1 cellular context compared by ENCODE assay signal in the genomic region with DNA sequence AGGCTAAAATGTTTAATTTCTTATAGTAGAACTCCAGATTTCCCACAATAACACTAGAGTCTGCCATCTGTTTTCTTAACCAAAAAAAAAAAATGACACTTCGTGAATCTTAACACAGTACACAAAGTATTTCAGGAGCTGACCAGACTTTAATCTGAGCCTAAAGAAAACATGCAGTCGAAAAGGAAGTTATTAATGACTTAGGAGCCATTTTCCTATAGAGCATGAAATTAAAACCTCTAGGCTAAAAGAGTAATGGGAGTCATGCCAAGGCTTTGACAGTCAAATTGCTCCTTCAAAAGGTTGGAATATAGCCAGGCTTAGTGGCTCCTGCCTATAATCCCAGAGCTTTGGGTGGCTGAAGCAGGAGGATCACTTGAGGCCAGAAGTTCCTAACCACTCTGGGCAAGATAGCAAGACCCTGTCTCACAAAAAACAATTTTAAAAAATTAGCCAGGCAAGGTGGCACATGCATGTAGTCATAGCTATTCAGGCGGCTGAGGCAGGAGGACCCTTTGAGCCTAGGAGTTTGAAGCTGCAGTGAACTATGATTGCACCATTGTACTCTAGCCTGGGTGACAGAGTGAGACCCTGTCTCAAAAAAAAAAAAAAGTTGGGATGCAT.
TF ChIP-seq lines count a peak whose summit lies in the region.

No MANE protein-coding gene starts in this region.

TF ChIP-seq in HEK293, 187 proteins besides CTCF, POLR2A, EP300 and RAD21 (continued from another document and continues in another):
- TF ChIP-seq ZXDB (tag by site-specific recombination; IDR thresholded peaks at IDR 0.05) (peak; percentile 66; the same call in 1 of the 2 replicates), ZNF398 (tag by site-specific recombination; IDR thresholded peaks at IDR 0.05) (0 out of 2 replicates have a peak, but pooled peaks have one; percentile 23), ZBTB6 (tag by site-specific recombination; IDR thresholded peaks at IDR 0.05) (peak; percentile 57), ZNF433 (tag by site-specific recombination; IDR thresholded peaks at IDR 0.05; ENCODE audit: low read depth) (no peak), OSR2 (tag by site-specific recombination; IDR thresholded peaks at IDR 0.05) (peak; percentile 99), BCL11A (tag by site-specific recombination; IDR thresholded peaks at IDR 0.05; ENCODE audit: low read depth) (peak; percentile 61; the same call in 1 of the 2 replicates), ZNF155 (tag by site-specific recombination; IDR thresholded peaks at IDR 0.05) (no peak), ZNF843 (tag by site-specific recombination; IDR thresholded peaks at IDR 0.05) (peak; percentile 91), MYNN (tag by site-specific recombination; IDR thresholded peaks at IDR 0.05; ENCODE audit: borderline replicate concordance) (no peak), SCRT2 (tag by site-specific recombination; IDR thresholded peaks at IDR 0.05) (0 out of 2 replicates have a peak, but pooled peaks have one; percentile 3), FEZF1 (tag by site-specific recombination; IDR thresholded peaks at IDR 0.05) (peak; percentile 93), ZNF660 (tag by site-specific recombination; IDR thresholded peaks at IDR 0.05) (peak; percentile 76; the same call in 1 of the 2 replicates), ZSCAN30 (tag by site-specific recombination; IDR thresholded peaks at IDR 0.05) (peak; percentile 78; the same call in 1 of the 2 replicates), ZEB2 (tag by site-specific recombination; IDR thresholded peaks at IDR 0.05) (peak; percentile 69; the same call in 1 of the 2 replicates), ZNF138 (tag by site-specific recombination; IDR thresholded peaks at IDR 0.05; ENCODE audit: borderline replicate concordance) (no peak), WT1 (tag by site-specific recombination; IDR thresholded peaks at IDR 0.05) (peak; percentile 79), EGR2 (tag by site-specific recombination; IDR thresholded peaks at IDR 0.05; ENCODE audit: low read depth) (no peak), ZNF529 (tag by site-specific recombination; IDR thresholded peaks at IDR 0.05; ENCODE audit: insufficient replicate concordance) (no peak), ZNF514 (tag by site-specific recombination; IDR thresholded peaks at IDR 0.05) (no peak), ZNF24 (tag by site-specific recombination; IDR thresholded peaks at IDR 0.05) (peak; percentile 42; the same call in 1 of the 2 replicates), MZF1 (tag by site-specific recombination; IDR thresholded peaks at IDR 0.05; ENCODE audit: borderline replicate concordance) (peak; percentile 56; the same call in 1 of the 2 replicates), ZNF341 (tag by site-specific recombination; IDR thresholded peaks at IDR 0.05; ENCODE audit: low read depth) (no peak), ZNF140 (tag by site-specific recombination; IDR thresholded peaks at IDR 0.05) (no peak), INSM2 (tag by site-specific recombination; IDR thresholded peaks at IDR 0.05) (peak; percentile 24; the same call in 1 of the 2 replicates), ZNF366 (tag by site-specific recombination; conservative IDR thresholded peaks at IDR 0.05) (peak; percentile 78), ZNF146 (tag by site-specific recombination; IDR thresholded peaks at IDR 0.05) (no peak), ZNF501 (tag by site-specific recombination; IDR thresholded peaks at IDR 0.05) (0 out of 2 replicates have a peak, but pooled peaks have one; percentile 60), ZBTB7A (tag by site-specific recombination; IDR thresholded peaks at IDR 0.05; ENCODE audit: low read depth) (no peak), ZNF394 (tag by site-specific recombination; IDR thresholded peaks at IDR 0.05; ENCODE audit: borderline replicate concordance) (no peak), YY1 (tag by site-specific recombination; IDR thresholded peaks at IDR 0.05) (peak; percentile 70; the same call in 1 of the 2 replicates), GLIS1 (tag by site-specific recombination; IDR thresholded peaks at IDR 0.05) (no peak), ZBTB44 (tag by site-specific recombination; IDR thresholded peaks at IDR 0.05) (peak; percentile 89), ZNF692 (tag by site-specific recombination; IDR thresholded peaks at IDR 0.05) (peak; percentile 58; the same call in 1 of the 2 replicates), PBX3 (CRISPR knock-in tag; IDR thresholded peaks at IDR 0.05) (no peak), ZNF701 (tag by site-specific recombination; IDR thresholded peaks at IDR 0.05) (no peak), ZNF629 (tag by site-specific recombination; IDR thresholded peaks at IDR 0.05) (peak; percentile 68), ZNF37A (tag by site-specific recombination; IDR thresholded peaks at IDR 0.05) (no peak), KLF8 (tag by site-specific recombination; IDR thresholded peaks at IDR 0.05) (0 out of 2 replicates have a peak, but pooled peaks have one; percentile 34), TRIM28 (IDR thresholded peaks at IDR 0.05; ENCODE audit: borderline replicate concordance, low read length) (peak; percentile 64; the same call in 1 of the 2 replicates), KLF10 (tag by site-specific recombination; IDR thresholded peaks at IDR 0.05) (peak; percentile 31; the same call in 1 of the 2 replicates), ZNF112 (tag by site-specific recombination; IDR thresholded peaks at IDR 0.05) (no peak), ZBTB1 (tag by site-specific recombination; IDR thresholded peaks at IDR 0.05) (0 out of 2 replicates have a peak, but pooled peaks have one; percentile 71), PRDM4 (tag by site-specific recombination; IDR thresholded peaks at IDR 0.05) (peak; percentile 87)
- TF ChIP-seq, protein P1, sequence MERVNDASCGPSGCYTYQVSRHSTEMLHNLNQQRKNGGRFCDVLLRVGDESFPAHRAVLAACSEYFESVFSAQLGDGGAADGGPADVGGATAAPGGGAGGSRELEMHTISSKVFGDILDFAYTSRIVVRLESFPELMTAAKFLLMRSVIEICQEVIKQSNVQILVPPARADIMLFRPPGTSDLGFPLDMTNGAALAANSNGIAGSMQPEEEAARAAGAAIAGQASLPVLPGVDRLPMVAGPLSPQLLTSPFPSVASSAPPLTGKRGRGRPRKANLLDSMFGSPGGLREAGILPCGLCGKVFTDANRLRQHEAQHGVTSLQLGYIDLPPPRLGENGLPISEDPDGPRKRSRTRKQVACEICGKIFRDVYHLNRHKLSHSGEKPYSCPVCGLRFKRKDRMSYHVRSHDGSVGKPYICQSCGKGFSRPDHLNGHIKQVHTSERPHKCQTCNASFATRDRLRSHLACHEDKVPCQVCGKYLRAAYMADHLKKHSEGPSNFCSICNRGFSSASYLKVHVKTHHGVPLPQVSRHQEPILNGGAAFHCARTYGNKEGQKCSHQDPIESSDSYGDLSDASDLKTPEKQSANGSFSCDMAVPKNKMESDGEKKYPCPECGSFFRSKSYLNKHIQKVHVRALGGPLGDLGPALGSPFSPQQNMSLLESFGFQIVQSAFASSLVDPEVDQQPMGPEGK (tag by site-specific recombination; IDR thresholded peaks at IDR 0.05) = 0 out of 2 replicates have a peak, but pooled peaks have one; percentile 38
- TF ChIP-seq, protein P2, sequence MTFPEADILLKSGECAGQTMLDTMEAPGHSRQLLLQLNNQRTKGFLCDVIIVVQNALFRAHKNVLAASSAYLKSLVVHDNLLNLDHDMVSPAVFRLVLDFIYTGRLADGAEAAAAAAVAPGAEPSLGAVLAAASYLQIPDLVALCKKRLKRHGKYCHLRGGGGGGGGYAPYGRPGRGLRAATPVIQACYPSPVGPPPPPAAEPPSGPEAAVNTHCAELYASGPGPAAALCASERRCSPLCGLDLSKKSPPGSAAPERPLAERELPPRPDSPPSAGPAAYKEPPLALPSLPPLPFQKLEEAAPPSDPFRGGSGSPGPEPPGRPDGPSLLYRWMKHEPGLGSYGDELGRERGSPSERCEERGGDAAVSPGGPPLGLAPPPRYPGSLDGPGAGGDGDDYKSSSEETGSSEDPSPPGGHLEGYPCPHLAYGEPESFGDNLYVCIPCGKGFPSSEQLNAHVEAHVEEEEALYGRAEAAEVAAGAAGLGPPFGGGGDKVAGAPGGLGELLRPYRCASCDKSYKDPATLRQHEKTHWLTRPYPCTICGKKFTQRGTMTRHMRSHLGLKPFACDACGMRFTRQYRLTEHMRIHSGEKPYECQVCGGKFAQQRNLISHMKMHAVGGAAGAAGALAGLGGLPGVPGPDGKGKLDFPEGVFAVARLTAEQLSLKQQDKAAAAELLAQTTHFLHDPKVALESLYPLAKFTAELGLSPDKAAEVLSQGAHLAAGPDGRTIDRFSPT (tag by site-specific recombination; IDR thresholded peaks at IDR 0.05) = 0 out of 2 replicates have a peak, but pooled peaks have one; percentile 22
